Comparison of ENCODE assay signal across 10 cellular contexts in the genomic region with DNA sequence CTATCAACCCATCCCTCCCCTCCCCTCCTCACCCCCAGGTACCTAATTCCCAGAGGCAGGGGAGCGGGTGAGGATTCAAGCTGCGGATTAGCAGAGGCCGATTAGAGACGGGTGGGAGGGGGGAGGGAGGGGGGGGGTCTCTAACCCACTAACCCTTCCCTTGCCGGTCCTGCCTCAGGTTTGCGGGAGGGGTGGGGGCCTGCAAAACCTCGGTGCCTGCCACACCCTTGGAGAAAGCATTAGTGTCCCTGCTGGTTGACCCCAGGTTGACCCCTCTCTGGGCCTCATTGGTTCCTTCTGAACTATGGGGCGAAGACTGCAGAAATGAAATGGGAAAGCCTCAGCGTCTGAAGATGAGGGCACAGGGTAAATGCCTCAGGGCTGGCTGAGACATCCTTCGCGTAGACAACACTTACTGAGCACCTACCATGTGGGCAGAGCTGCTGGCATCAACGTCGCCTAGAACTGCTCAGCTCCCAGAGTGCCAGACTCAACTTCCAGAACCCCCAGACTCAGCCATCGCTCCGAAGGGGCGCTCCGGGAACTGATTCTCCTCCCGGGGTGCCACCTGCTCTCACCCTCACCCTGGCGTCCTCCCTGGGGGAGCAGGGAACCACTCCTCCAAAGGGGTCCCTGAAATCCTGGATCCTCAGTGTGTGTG. TPM values are rescaled to one million over a fixed set of nuclear protein-coding genes. Genes with fewer than 3 reads are reported as not detected.
DNase-seq lines count a peak whose midpoint lies in the region; ATAC-seq and TF ChIP-seq lines count a peak whose summit lies in the region.
"Had no signal": no experiment of that assay in that cellular context is flagged by ENCODE, and none has a peak within 500 bp of the region (broad histone marks: within the 10 kb centered on the region; RNA-seq: fewer than 3 reads in every experiment).

No MANE protein-coding gene starts in this region.

- H3K36me3 Mint-ChIP-seq in CD4-positive, CD25-positive, alpha-beta regulatory T cell, result peaks cover 4% of the 10 kb centered on the region

- TF ChIP-seq CTCF in parathyroid adenoma (IDR thresholded peaks at IDR 0.05), result no peak

- H3K4me1 ChIP-seq in CD4-positive, CD25-positive, alpha-beta regulatory T cell (ENCODE audit: control insufficient read depth, insufficient read depth, low read length, poor library complexity, severe bottlenecking), result peaks cover 31% of the 10 kb centered on the region
- H3K4me1 ChIP-seq in parathyroid adenoma, result peaks cover 7% of the 10 kb centered on the region

- ATAC-seq in CD4-positive, CD25-positive, alpha-beta regulatory T cell (ENCODE audit: low read depth in 2 of 2), result no peak
- ATAC-seq in HG03354 (IDR thresholded peaks at IDR 0.05; ENCODE audit: poor library complexity, severe bottlenecking, unreplicated experiment) (no peak), HG03108 (IDR thresholded peaks at IDR 0.05; ENCODE audit: unreplicated experiment) (no peak)

- peak overlapping the region; percentile 84 to 91 (median 88) for H3K4me3 Mint-ChIP-seq in CD4-positive, CD25-positive, alpha-beta regulatory T cell

- H3K27ac Mint-ChIP-seq in CD4-positive, CD25-positive, alpha-beta regulatory T cell, result peak overlapping the region; percentile 40 to 78 (median 71)

- no peaks in the 10 kb centered on the region for H3K27me3 ChIP-seq in CD4-positive, CD25-positive, alpha-beta regulatory T cell (ENCODE audit: control insufficient read depth, insufficient read depth, low read length)
- H3K27me3 ChIP-seq in parathyroid adenoma (ENCODE audit: control insufficient read depth, insufficient read depth, low read length), result no peaks in the 10 kb centered on the region

- peak overlapping the region; percentile 64 for H3K4me2 ChIP-seq in parathyroid adenoma (ENCODE audit: low read length)

- no peak overlapping the region for H3K9ac ChIP-seq in parathyroid adenoma

- H3K4me1 Mint-ChIP-seq in CD4-positive, CD25-positive, alpha-beta regulatory T cell, result peaks cover 0 to 35% (median 17%) of the 10 kb centered on the region in 4 donors

- H3K4me3 ChIP-seq in CD4-positive, CD25-positive, alpha-beta regulatory T cell (ENCODE audit: low read depth, low read length), result no peak overlapping the region
- peak overlapping the region; percentile 48 for H3K4me3 ChIP-seq in parathyroid adenoma (ENCODE audit: low read depth, low read length)

- H2AFZ ChIP-seq in parathyroid adenoma, result peak overlapping the region; percentile 81

- H3K9me3 ChIP-seq in CD4-positive, CD25-positive, alpha-beta regulatory T cell (ENCODE audit: control insufficient read depth in 2 of 2, low read length in 2 of 2), result no peaks in the 10 kb centered on the region
- H3K9me3 ChIP-seq in parathyroid adenoma (ENCODE audit: control insufficient read depth, low read length), result no peaks in the 10 kb centered on the region
- H3K9me3 ChIP-seq: mucosa of descending colon had no signal

- H3K27ac ChIP-seq in CD4-positive, CD25-positive, alpha-beta regulatory T cell (ENCODE audit: insufficient read depth, low read length, poor library complexity, severe bottlenecking), result no peak overlapping the region
- H3K27ac ChIP-seq in cingulate gyrus (ENCODE audit: low read depth, low read length) (peak overlapping the region; percentile 83), parathyroid adenoma (no peak overlapping the region)

- no peaks in the 10 kb centered on the region for H3K36me3 ChIP-seq in CD4-positive, CD25-positive, alpha-beta regulatory T cell (ENCODE audit: control insufficient read depth, insufficient read depth, low read length)
- H3K36me3 ChIP-seq in parathyroid adenoma (ENCODE audit: control insufficient read depth, insufficient read depth, low read length), result no peaks in the 10 kb centered on the region

- no peak for DNase-seq in CD4-positive, CD25-positive, alpha-beta regulatory T cell
- DNase-seq in NCI-H69 (lab: John Stamatoyannopoulos, UW), result peak; percentile 70
- no peak for DNase-seq in NCI-H526 treated with DMSO at 0.1 percent for 48 hours (lab: John Stamatoyannopoulos, UW)
- no peak for DNase-seq in NOMO-1 (lab: John Stamatoyannopoulos, UW; ENCODE audit: unreplicated experiment in 2 of 2)
- DNase-seq: aorta had no signal

- H3K79me2 ChIP-seq in parathyroid adenoma, result peaks cover 4% of the 10 kb centered on the region

- H3K27me3 Mint-ChIP-seq in CD4-positive, CD25-positive, alpha-beta regulatory T cell, result peaks cover 24% of the 10 kb centered on the region

- H3K9me3 Mint-ChIP-seq in CD4-positive, CD25-positive, alpha-beta regulatory T cell, result peaks cover 0 to 1% (median 0%) of the 10 kb centered on the region in 7 donors

RNA-seq across cellular contexts. Expression of gene NFIC, which starts 8.5 kb away (rescaled TPM):
- total RNA-seq in CD4-positive, CD25-positive, alpha-beta regulatory T cell, result 17.8 TPM
- polyA plus RNA-seq in CD4-positive, CD25-positive, alpha-beta regulatory T cell, result 1 to 10 TPM; 3.7 to 5.8 (median 4.0) TPM
